In genomic region chr20:61185841-61186601, GRCh38 we compare ENCODE assay signal across 13 cellular contexts.
DNase-seq lines count a peak whose midpoint lies in the region; ATAC-seq lines count a peak whose summit lies in the region.
"Had no signal": no experiment of that assay in that cellular context is flagged by ENCODE, and none has a peak within 500 bp of the region (broad histone marks: within the 10 kb centered on the region; RNA-seq: fewer than 3 reads in every experiment).

No MANE protein-coding gene starts in this region.

- DNase-seq in GM04503 (ENCODE audit: low read depth) (peak; percentile 92), SW 1271 (lab: John Stamatoyannopoulos, UW) (peak; percentile 94 to 97), fibroblast of the conjunctiva (ENCODE audit: low read depth) (peak; percentile 88), skeletal muscle cell (ENCODE audit: low read depth) (peak; percentile 99), left colon (no peak)
- DNase-seq in activated T-cell treated with anti-CD3 and anti-CD28 coated beads, Interleukin-2, amount 50 U/mL, for 4 hours, result no peak
- no peak for DNase-seq in naive thymus-derived CD8-positive, alpha-beta T cell
- no peak for DNase-seq in stimulated activated CD4-positive, alpha-beta T cell treated with anti-CD3 and anti-CD28 coated beads, Interleukin-4, amount 100 ng/mL, for 4 hours
- DNase-seq: activated gamma-delta T cell; effector memory CD4-positive, alpha-beta T cell; left ventricle myocardium superior; NCI-H1092; stomach had no signal

- no peak for ATAC-seq in activated T-cell treated with anti-CD3 and anti-CD28 coated beads, Interleukin-2, amount 50 U/mL, for 4 hours
- ATAC-seq in naive thymus-derived CD8-positive, alpha-beta T cell, result no peak
- no peak for ATAC-seq in left colon
- ATAC-seq: left ventricle myocardium superior had no signal

- H3K9me3 Mint-ChIP-seq in activated T-cell treated with anti-CD3 and anti-CD28 coated beads, Interleukin-2, amount 50 U/mL, for 4 hours, result no peaks in the 10 kb centered on the region
- no peaks in the 10 kb centered on the region for H3K9me3 Mint-ChIP-seq in naive thymus-derived CD8-positive, alpha-beta T cell

- H3K36me3 Mint-ChIP-seq in activated T-cell treated with anti-CD3 and anti-CD28 coated beads, Interleukin-2, amount 50 U/mL, for 4 hours (ENCODE audit: insufficient read depth), result no peaks in the 10 kb centered on the region
- H3K36me3 Mint-ChIP-seq in naive thymus-derived CD8-positive, alpha-beta T cell, result no peaks in the 10 kb centered on the region

- no peaks in the 10 kb centered on the region for H3K4me1 Mint-ChIP-seq in activated T-cell treated with anti-CD3 and anti-CD28 coated beads, Interleukin-2, amount 50 U/mL, for 4 hours (ENCODE audit: low read depth)
- H3K4me1 Mint-ChIP-seq in naive thymus-derived CD8-positive, alpha-beta T cell, result no peaks in the 10 kb centered on the region

- intact Hi-C loops in left colon (cut with DNase I, micrococcal nuclease), result no loop called here

- POLR2A ChIA-PET in naive thymus-derived CD8-positive, alpha-beta T cell (lab: Charles Lee), result no interaction called here

- peaks cover 2% of the 10 kb centered on the region for H3K27me3 Mint-ChIP-seq in activated T-cell treated with anti-CD3 and anti-CD28 coated beads, Interleukin-2, amount 50 U/mL, for 4 hours (ENCODE audit: low read depth)
- H3K27me3 Mint-ChIP-seq in naive thymus-derived CD8-positive, alpha-beta T cell, result peaks cover 0 to 5% (median 2%) of the 10 kb centered on the region in 5 donors

- peak overlapping the region in 1 of 10 donors; percentile 76 for H3K27ac Mint-ChIP-seq in naive thymus-derived CD8-positive, alpha-beta T cell

- no peak overlapping the region for H3K4me3 ChIP-seq in skeletal muscle cell (ENCODE audit: low read depth, low read length)
- H3K4me3 ChIP-seq: stomach had no signal

- H3K4me3 Mint-ChIP-seq in activated T-cell treated with anti-CD3 and anti-CD28 coated beads, Interleukin-2, amount 50 U/mL, for 4 hours, result no peak overlapping the region
- H3K4me3 Mint-ChIP-seq in naive thymus-derived CD8-positive, alpha-beta T cell, result no peak overlapping the region

Comparison
In these comparisons a context has a peak if more than half of its experiments do, and no peak if none do; other contexts are left out.
1. DNase-seq: peak in GM04503 (single experiment), SW 1271 (2 of 2), fibroblast of the conjunctiva (single experiment) and skeletal muscle cell (single experiment); none in activated T-cell treated with anti-CD3 and anti-CD28 coated beads, Interleukin-2, amount 50 U/mL, for 4 hours (single experiment), naive thymus-derived CD8-positive, alpha-beta T cell (0 of 10), stimulated activated CD4-positive, alpha-beta T cell treated with anti-CD3 and anti-CD28 coated beads, Interleukin-4, amount 100 ng/mL, for 4 hours (0 of 2) and left colon (0 of 2).